8 cellular contexts compared by ENCODE assay signal in genomic region chr19:13366529-13367143, GRCh38.
DNase-seq lines count a peak whose midpoint lies in the region; ATAC-seq and TF ChIP-seq lines count a peak whose summit lies in the region.

No MANE protein-coding gene starts in this region.

- no peaks in the 10 kb centered on the region for H3K36me3 ChIP-seq in CD8-positive, alpha-beta T cell (ENCODE audit: insufficient read depth, low read length)

- no peaks in the 10 kb centered on the region for H3K4me1 ChIP-seq in CD8-positive, alpha-beta T cell (ENCODE audit: insufficient read depth, low read length)

- H3K27ac Mint-ChIP-seq in CD8-positive, alpha-beta T cell = no peak overlapping the region

- no peaks in the 10 kb centered on the region for H3K36me3 Mint-ChIP-seq in CD8-positive, alpha-beta T cell

- H3K4me1 Mint-ChIP-seq in CD8-positive, alpha-beta T cell (ENCODE audit: low read depth) = no peaks in the 10 kb centered on the region

- no peak overlapping the region for H3K27ac ChIP-seq in CD8-positive, alpha-beta T cell (ENCODE audit: low read depth, low read length)

- no peaks in the 10 kb centered on the region for H3K9me3 Mint-ChIP-seq in CD8-positive, alpha-beta T cell

- DNase-seq in AG08395 (ENCODE audit: low spot score) (peak; percentile 53), H4 (ENCODE audit: low spot score) (peak; percentile 18), RKO (ENCODE audit: low spot score) (peak; percentile 56), fibroblast of the aortic adventitia (ENCODE audit: low read depth) (peak; percentile 52), T1000 (lab: John Stamatoyannopoulos, UW) (no peak), foreskin melanocyte (no peak)
- no peak for DNase-seq in CD8-positive, alpha-beta T cell

- intact Hi-C loops in CD8-positive, alpha-beta T cell (cut with DNase I, micrococcal nuclease) = no loop called here

- peak; percentile 62 for TF ChIP-seq CTCF in fibroblast of the aortic adventitia (IDR thresholded peaks at IDR 0.05; ENCODE audit: insufficient read depth, low read length)
- no peak for TF ChIP-seq CTCF in CD8-positive, alpha-beta T cell (IDR thresholded peaks at IDR 0.05)

- H3K9me3 ChIP-seq in CD8-positive, alpha-beta T cell (ENCODE audit: low read length) = no peaks in the 10 kb centered on the region

- no peak for ATAC-seq in HG03571 (IDR thresholded peaks at IDR 0.05; ENCODE audit: unreplicated experiment)
- ATAC-seq in CD8-positive, alpha-beta T cell = no peak

- POLR2A ChIA-PET in CD8-positive, alpha-beta T cell (lab: Charles Lee) = no interaction called here

- no peak overlapping the region for H3K4me3 ChIP-seq in fibroblast of the aortic adventitia (ENCODE audit: low read depth, low read length)
- no peak overlapping the region for H3K4me3 ChIP-seq in CD8-positive, alpha-beta T cell (ENCODE audit: low read depth, low read length)

- no peak overlapping the region for H3K4me3 Mint-ChIP-seq in CD8-positive, alpha-beta T cell

- CTCF ChIA-PET in CD8-positive, alpha-beta T cell (lab: Charles Lee) = no interaction called here

- H3K27me3 Mint-ChIP-seq in CD8-positive, alpha-beta T cell (ENCODE audit: low read depth) = peaks cover 19% of the 10 kb centered on the region

- H3K27me3 ChIP-seq in CD8-positive, alpha-beta T cell (ENCODE audit: insufficient read depth, low read length) = no peaks in the 10 kb centered on the region

Comparison
In these comparisons a context has a peak if more than half of its experiments do, and no peak if none do; other contexts are left out.
1. DNase-seq: peak in AG08395 (single experiment), H4 (single experiment), RKO (single experiment) and fibroblast of the aortic adventitia (single experiment); none in T1000 (single experiment), foreskin melanocyte (single experiment) and CD8-positive, alpha-beta T cell (0 of 7).